In the genomic region with DNA sequence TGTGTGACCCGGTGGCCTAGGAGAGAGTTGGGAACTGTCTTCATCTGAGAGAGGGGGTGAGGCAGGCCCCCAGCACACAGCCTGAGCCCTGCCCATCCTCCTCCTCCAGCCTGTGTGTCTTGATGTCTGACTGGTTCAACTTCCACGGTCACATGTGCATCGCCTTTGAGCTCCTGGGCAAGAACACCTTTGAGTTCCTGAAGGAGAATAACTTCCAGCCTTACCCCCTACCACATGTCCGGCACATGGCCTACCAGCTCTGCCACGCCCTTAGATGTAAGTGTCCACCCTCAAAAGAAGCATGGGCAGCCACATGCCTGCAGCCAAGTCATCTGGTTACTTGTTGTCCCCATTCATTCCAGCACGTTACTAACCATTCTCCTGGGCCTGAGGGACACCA, we compare ENCODE assay signal across 21 cellular contexts. TPM values are rescaled to one million over a fixed set of nuclear protein-coding genes. Genes with fewer than 3 reads are reported as not detected.
DNase-seq lines count a peak whose midpoint lies in the region; ATAC-seq and TF ChIP-seq lines count a peak whose summit lies in the region.
"Had no signal": no experiment of that assay in that cellular context is flagged by ENCODE, and none has a peak within 500 bp of the region (broad histone marks: within the 10 kb centered on the region; RNA-seq: fewer than 3 reads in every experiment).

No MANE protein-coding gene starts in this region.

- H3K36me3 Mint-ChIP-seq in activated T-cell treated with anti-CD3 and anti-CD28 coated beads, Interleukin-2, amount 50 U/mL, for 72 hours (ENCODE audit: insufficient read depth in 2 of 2) = peaks cover 14 to 22% of the 10 kb centered on the region in 2 donors
- H3K36me3 Mint-ChIP-seq in IgD-negative memory B cell = peaks cover 7% of the 10 kb centered on the region
- peaks cover 31% of the 10 kb centered on the region for H3K36me3 Mint-ChIP-seq in activated naive CD8-positive, alpha-beta T cell treated with anti-CD3 and anti-CD28 coated beads for 36 hours

- DNase-seq in activated T-cell treated with anti-CD3 and anti-CD28 coated beads, Interleukin-2, amount 50 U/mL, for 72 hours = no peak
- DNase-seq in activated T-cell treated with anti-CD3 and anti-CD28 coated beads, Interleukin-2, amount 50 U/mL, for 48 hours = no peak
- no peak for DNase-seq in activated naive CD8-positive, alpha-beta T cell treated with anti-CD3 and anti-CD28 coated beads for 36 hours
- DNase-seq in posterior vena cava (ENCODE audit: low spot score) (peak; percentile 60), ureter (ENCODE audit: low spot score) (no peak), sigmoid colon (no peak)
- DNase-seq: DMS153, GOT3, hippocampal formation, left cardiac atrium, NCI-H1105 treated with DMSO at 0.1 percent for 48 hours, NCI-H2029 treated with DMSO at 0.1 percent for 48 hours, NCI-H526, stomach, thyroid gland had no signal

- H3K27me3 ChIP-seq in sigmoid colon = no peaks in the 10 kb centered on the region
- H3K27me3 ChIP-seq: gastroesophageal sphincter, neural progenitor cell, SJSA1, stomach, thyroid gland had no signal

- peak overlapping the region; percentile 44 for H3K27ac Mint-ChIP-seq in activated T-cell treated with anti-CD3 and anti-CD28 coated beads, Interleukin-2, amount 50 U/mL, for 72 hours
- peak overlapping the region; percentile 53 to 73 (median 62) for H3K27ac Mint-ChIP-seq in IgD-negative memory B cell
- H3K27ac Mint-ChIP-seq in activated naive CD8-positive, alpha-beta T cell treated with anti-CD3 and anti-CD28 coated beads for 36 hours = peak overlapping the region; percentile 65
- H3K27ac Mint-ChIP-seq: neural progenitor cell had no signal

- intact Hi-C loops in posterior vena cava (cut with DNase I) = no loop called here
- intact Hi-C loops in sigmoid colon (cut with DNase I) = no loop called here

- no peak overlapping the region for H3K4me3 Mint-ChIP-seq in activated T-cell treated with anti-CD3 and anti-CD28 coated beads, Interleukin-2, amount 50 U/mL, for 72 hours
- peak overlapping the region in 2 of 4 donors; percentile 37 to 54 for H3K4me3 Mint-ChIP-seq in IgD-negative memory B cell
- H3K4me3 Mint-ChIP-seq in activated naive CD8-positive, alpha-beta T cell treated with anti-CD3 and anti-CD28 coated beads for 36 hours = no peak overlapping the region
- H3K4me3 Mint-ChIP-seq: neural progenitor cell had no signal

- H3K4me1 ChIP-seq in sigmoid colon = peaks cover 0 to 9% (median 7%) of the 10 kb centered on the region in 4 donors
- H3K4me1 ChIP-seq: neural progenitor cell, SJSA1, thyroid gland had no signal

- H3K36me3 ChIP-seq in sigmoid colon = peaks cover 78 to 99% (median 90%) of the 10 kb centered on the region in 4 donors
- H3K36me3 ChIP-seq: neural progenitor cell had no signal

- no peaks in the 10 kb centered on the region for H3K9me3 ChIP-seq in sigmoid colon
- H3K9me3 ChIP-seq: gastroesophageal sphincter, SJSA1, stomach, thyroid gland had no signal

- no peak for ATAC-seq in activated T-cell treated with anti-CD3 and anti-CD28 coated beads, Interleukin-2, amount 50 U/mL, for 72 hours (replicated peaks in 1 of 2)
- no peak for ATAC-seq in GM18517 (IDR thresholded peaks at IDR 0.05; ENCODE audit: unreplicated experiment)
- ATAC-seq: gastroesophageal sphincter, K562, left cardiac atrium had no signal

- H3K27ac ChIP-seq in sigmoid colon = no peak overlapping the region
- H3K27ac ChIP-seq: gastroesophageal sphincter, neural progenitor cell, SJSA1, stomach, thyroid gland had no signal

- no peak overlapping the region for H3K4me3 ChIP-seq in sigmoid colon
- H3K4me3 ChIP-seq: gastroesophageal sphincter, K562, neural progenitor cell, SJSA1, stomach, thyroid gland had no signal

- H3K9me3 Mint-ChIP-seq in activated T-cell treated with anti-CD3 and anti-CD28 coated beads, Interleukin-2, amount 50 U/mL, for 72 hours = no peaks in the 10 kb centered on the region
- no peaks in the 10 kb centered on the region for H3K9me3 Mint-ChIP-seq in IgD-negative memory B cell
- no peaks in the 10 kb centered on the region for H3K9me3 Mint-ChIP-seq in activated naive CD8-positive, alpha-beta T cell treated with anti-CD3 and anti-CD28 coated beads for 36 hours
- H3K9me3 Mint-ChIP-seq: neural progenitor cell had no signal

- TF ChIP-seq POLR2A in sigmoid colon (IDR thresholded peaks at IDR 0.05) = no peak

- TF ChIP-seq EP300 in sigmoid colon (IDR thresholded peaks at IDR 0.05) = no peak

- 84 to 90% methylated on average over 6 of the region's 6 CpGs for whole genome bisulfite sequencing in sigmoid colon, 2 donors

- H3K27me3 Mint-ChIP-seq in activated T-cell treated with anti-CD3 and anti-CD28 coated beads, Interleukin-2, amount 50 U/mL, for 72 hours (ENCODE audit: low read depth) = no peaks in the 10 kb centered on the region
- no peaks in the 10 kb centered on the region for H3K27me3 Mint-ChIP-seq in IgD-negative memory B cell
- no peaks in the 10 kb centered on the region for H3K27me3 Mint-ChIP-seq in activated naive CD8-positive, alpha-beta T cell treated with anti-CD3 and anti-CD28 coated beads for 36 hours

- H3K4me1 Mint-ChIP-seq in activated T-cell treated with anti-CD3 and anti-CD28 coated beads, Interleukin-2, amount 50 U/mL, for 72 hours (ENCODE audit: low read depth) = peaks cover 18% of the 10 kb centered on the region
- peaks cover 21 to 42% (median 28%) of the 10 kb centered on the region in 3 donors for H3K4me1 Mint-ChIP-seq in IgD-negative memory B cell
- H3K4me1 Mint-ChIP-seq in activated naive CD8-positive, alpha-beta T cell treated with anti-CD3 and anti-CD28 coated beads for 36 hours = peaks cover 35% of the 10 kb centered on the region
- H3K4me1 Mint-ChIP-seq: neural progenitor cell had no signal

- no peak for TF ChIP-seq CTCF in sigmoid colon (IDR thresholded peaks at IDR 0.05)

RNA-seq across cellular contexts. Expression of a gene that starts 10.1 kb away (rescaled TPM):
- total RNA-seq in activated T-cell treated with anti-CD3 and anti-CD28 coated beads, Interleukin-2, amount 50 U/mL, for 72 hours = 100 to 1,000 TPM; 116 to 120 TPM
- polyA plus RNA-seq in IgD-negative memory B cell (86.2 TPM), sigmoid colon (10 to 100 TPM; 59.5 to 75.5 (median 60.1) TPM)
- total RNA-seq in activated naive CD8-positive, alpha-beta T cell treated with anti-CD3 and anti-CD28 coated beads for 36 hours = 100 to 1,000 TPM; 102 to 103 TPM
- total RNA-seq in posterior vena cava (10 to 100 TPM; 37.7 to 42.3 TPM), ureter (82.2 TPM), sigmoid colon (100 to 1,000 TPM in 3 of 4 donors, 10 to 100 TPM in 1; 73.1 to 124 (median 115) TPM)
